In the genomic region with DNA sequence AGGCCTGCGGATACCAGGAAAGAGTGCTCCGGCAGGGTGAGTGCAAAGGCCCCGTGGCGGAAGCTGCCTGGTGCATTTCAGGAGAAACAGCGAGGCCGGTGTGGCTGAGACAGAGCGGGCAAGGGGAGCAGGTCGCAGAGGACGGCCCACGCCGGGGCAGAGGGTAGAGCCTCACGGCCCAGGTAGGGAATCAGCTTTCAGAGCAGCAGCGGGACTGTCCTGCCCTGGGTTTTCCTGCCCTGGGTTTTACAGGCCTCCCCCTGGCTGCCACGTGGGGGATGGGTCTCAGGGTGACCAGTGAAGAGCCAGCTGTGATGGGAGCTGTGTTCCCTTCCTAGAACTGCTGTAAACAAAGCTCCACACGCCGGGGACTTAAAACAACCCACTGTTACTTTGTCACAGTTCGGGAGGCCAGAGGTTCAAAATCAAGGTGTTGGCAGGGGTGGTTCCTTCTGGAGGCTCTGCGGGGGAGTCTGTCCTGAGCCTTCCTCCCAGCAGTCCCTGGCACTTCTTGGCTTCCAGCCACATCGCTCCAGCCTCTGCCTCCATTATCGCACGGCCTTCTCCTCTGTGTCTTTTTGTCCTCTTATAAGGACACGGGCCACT, we compare ENCODE assay signal across 14 cellular contexts. TPM values are rescaled to one million over a fixed set of nuclear protein-coding genes. Genes with fewer than 3 reads are reported as not detected.
DNase-seq lines count a peak whose midpoint lies in the region; ATAC-seq and TF ChIP-seq lines count a peak whose summit lies in the region.
"Had no signal": no experiment of that assay in that cellular context is flagged by ENCODE, and none has a peak within 500 bp of the region (broad histone marks: within the 10 kb centered on the region; RNA-seq: fewer than 3 reads in every experiment).

No MANE protein-coding gene starts in this region.

- no peak overlapping the region for H3K27ac Mint-ChIP-seq in activated naive CD4-positive, alpha-beta T cell treated with anti-CD3 and anti-CD28 coated beads, Interleukin-2, amount 10 ng/mL, durations not matched to agents 7 days and 5 days
- H3K27ac Mint-ChIP-seq: IgD-negative memory B cell had no signal

- ATAC-seq in lower lobe of right lung, result no peak

- no peaks in the 10 kb centered on the region for H3K27me3 Mint-ChIP-seq in activated naive CD4-positive, alpha-beta T cell treated with anti-CD3 and anti-CD28 coated beads, Interleukin-2, amount 10 ng/mL, durations not matched to agents 7 days and 5 days
- H3K27me3 Mint-ChIP-seq: B cell, IgD-negative memory B cell had no signal

- TF ChIP-seq POLR2A in prostate gland (IDR thresholded peaks at IDR 0.05), result no peak

- TF ChIP-seq CTCF in WERI-Rb-1 (IDR thresholded peaks at IDR 0.05; ENCODE audit: low read depth, low read length) (peak; percentile 19; the same call in 1 of the 2 replicates), right atrium auricular region (IDR thresholded peaks at IDR 0.05) (peak in 1 of 2 donors; percentile 32), prostate gland (IDR thresholded peaks at IDR 0.05) (peak in 1 of 4 experiments; percentile 4), lower lobe of right lung (IDR thresholded peaks at IDR 0.05) (no peak)

- intact Hi-C loops in prostate gland (cut with DNase I), result no loop called here
- intact Hi-C loops in lower lobe of right lung (cut with DNase I), result no loop called here

- H3K4me3 ChIP-seq in BLaER1 treated with 17β-estradiol and CSF1 and Interleukin-3, amounts not matched to agents 10 nM and 100 nM, result no peak overlapping the region
- H3K4me3 ChIP-seq in WERI-Rb-1 (ENCODE audit: low read depth, low read length), result no peak overlapping the region
- no peak overlapping the region for H3K4me3 ChIP-seq in right atrium auricular region
- no peak overlapping the region for H3K4me3 ChIP-seq in prostate gland
- no peak overlapping the region for H3K4me3 ChIP-seq in lower lobe of right lung
- H3K4me3 ChIP-seq: breast epithelium had no signal

- WGBS in prostate gland, result 61% methylated on average over 22 of the region's 22 CpGs

- peaks cover 0 to 31% (median 5%) of the 10 kb centered on the region in 11 experiments; a peak in 10 of 22 replicates for H3K36me3 ChIP-seq in BLaER1 treated with 17β-estradiol and CSF1 and Interleukin-3, amounts not matched to agents 10 nM and 100 nM
- peaks cover 29% of the 10 kb centered on the region for H3K36me3 ChIP-seq in WERI-Rb-1
- H3K36me3 ChIP-seq in right atrium auricular region, result no peaks in the 10 kb centered on the region
- H3K36me3 ChIP-seq in prostate gland, result no peaks in the 10 kb centered on the region
- H3K36me3 ChIP-seq in lower lobe of right lung, result no peaks in the 10 kb centered on the region
- H3K36me3 ChIP-seq: breast epithelium had no signal

- H3K9ac ChIP-seq in BLaER1 treated with 17β-estradiol and CSF1 and Interleukin-3, amounts not matched to agents 10 nM and 100 nM, result peak overlapping the region in 9 of 11 experiments; percentile 8 to 63 (median 38); a peak in 12 of 22 replicates

- H3K4me1 ChIP-seq in BLaER1 treated with 17β-estradiol and CSF1 and Interleukin-3, amounts not matched to agents 10 nM and 100 nM, result peaks cover 85 to 95% (median 90%) of the 10 kb centered on the region in 10 experiments
- peaks cover 0 to 82% of the 10 kb centered on the region in 2 donors for H3K4me1 ChIP-seq in right atrium auricular region
- H3K4me1 ChIP-seq in prostate gland (replicated peaks), result peaks cover 24% of the 10 kb centered on the region
- peaks cover 87% of the 10 kb centered on the region for H3K4me1 ChIP-seq in lower lobe of right lung

- DNase-seq in WERI-Rb-1 (no peak), right atrium auricular region (ENCODE audit: low spot score) (no peak), prostate gland (ENCODE audit: low spot score) (no peak), lower lobe of right lung (no peak), NCI-H226 (no peak)
- DNase-seq in activated naive CD4-positive, alpha-beta T cell treated with anti-CD3 and anti-CD28 coated beads, Interleukin-2, amount 10 ng/mL, durations not matched to agents 7 days and 5 days, result no peak
- DNase-seq in stimulated activated CD4-positive, alpha-beta T cell treated with anti-CD3 and anti-CD28 coated beads, Interleukin-12 subunit alpha, Interleukin-12 subunit beta, amount 100 ng/mL, for 4 hours, result no peak
- DNase-seq: activated CD4-positive, alpha-beta T cell treated with anti-CD3 and anti-CD28 coated beads for 1 hour; erythroblast; small intestine had no signal

- H4K20me1 ChIP-seq in BLaER1 treated with 17β-estradiol and CSF1 and Interleukin-3, amounts not matched to agents 10 nM and 100 nM, result peaks cover 99 to 100% (median 99%) of the 10 kb centered on the region in 11 experiments

- no peaks in the 10 kb centered on the region for H3K27me3 ChIP-seq in BLaER1 treated with 17β-estradiol and CSF1 and Interleukin-3, amounts not matched to agents 10 nM and 100 nM
- H3K27me3 ChIP-seq in WERI-Rb-1 (ENCODE audit: insufficient read depth, low read depth, severe bottlenecking), result no peaks in the 10 kb centered on the region
- H3K27me3 ChIP-seq in right atrium auricular region, result no peaks in the 10 kb centered on the region
- H3K27me3 ChIP-seq in prostate gland (replicated peaks; ENCODE audit: insufficient read depth), result no peaks in the 10 kb centered on the region
- no peaks in the 10 kb centered on the region for H3K27me3 ChIP-seq in lower lobe of right lung (ENCODE audit: low read depth)
- H3K27me3 ChIP-seq: breast epithelium had no signal

- peak overlapping the region in 2 of 11 experiments; percentile 34 to 35; a peak in 3 of 22 replicates for H3K27ac ChIP-seq in BLaER1 treated with 17β-estradiol and CSF1 and Interleukin-3, amounts not matched to agents 10 nM and 100 nM
- H3K27ac ChIP-seq in WERI-Rb-1, result peak overlapping the region; percentile 74
- peak overlapping the region; percentile 76 to 82 for H3K27ac ChIP-seq in right atrium auricular region
- peak overlapping the region; percentile 29 to 55 for H3K27ac ChIP-seq in prostate gland
- H3K27ac ChIP-seq in lower lobe of right lung, result no peak overlapping the region

- CTCF ChIA-PET in activated naive CD4-positive, alpha-beta T cell treated with anti-CD3 and anti-CD28 coated beads, Interleukin-2, amount 10 ng/mL, durations not matched to agents 7 days and 5 days (lab: Charles Lee), result no interaction called here

- H3K4me2 ChIP-seq in BLaER1 treated with 17β-estradiol and CSF1 and Interleukin-3, amounts not matched to agents 10 nM and 100 nM, result peak overlapping the region; percentile 34 to 98 (median 84); a peak in 21 of 22 replicates

- H3K36me3 Mint-ChIP-seq in activated naive CD4-positive, alpha-beta T cell treated with anti-CD3 and anti-CD28 coated beads, Interleukin-2, amount 10 ng/mL, durations not matched to agents 7 days and 5 days, result peaks cover 2% of the 10 kb centered on the region

- peaks cover 32% of the 10 kb centered on the region for H3K4me1 Mint-ChIP-seq in activated naive CD4-positive, alpha-beta T cell treated with anti-CD3 and anti-CD28 coated beads, Interleukin-2, amount 10 ng/mL, durations not matched to agents 7 days and 5 days

- H3K9me3 Mint-ChIP-seq in activated naive CD4-positive, alpha-beta T cell treated with anti-CD3 and anti-CD28 coated beads, Interleukin-2, amount 10 ng/mL, durations not matched to agents 7 days and 5 days, result peaks cover 2% of the 10 kb centered on the region
- H3K9me3 Mint-ChIP-seq: IgD-negative memory B cell had no signal

- H3K9me3 ChIP-seq in BLaER1 treated with 17β-estradiol and CSF1 and Interleukin-3, amounts not matched to agents 10 nM and 100 nM (replicated peaks in 1 of 11), result peaks cover 0 to 7% (median 5%) of the 10 kb centered on the region in 11 experiments; a peak in 10 of 22 replicates
- H3K9me3 ChIP-seq in WERI-Rb-1 (ENCODE audit: severe bottlenecking), result peaks cover 10% of the 10 kb centered on the region
- H3K9me3 ChIP-seq in right atrium auricular region, result no peaks in the 10 kb centered on the region
- H3K9me3 ChIP-seq in prostate gland, result no peaks in the 10 kb centered on the region
- H3K9me3 ChIP-seq in lower lobe of right lung, result no peaks in the 10 kb centered on the region
- H3K9me3 ChIP-seq: breast epithelium had no signal

- H3K4me3 Mint-ChIP-seq in activated naive CD4-positive, alpha-beta T cell treated with anti-CD3 and anti-CD28 coated beads, Interleukin-2, amount 10 ng/mL, durations not matched to agents 7 days and 5 days, result no peak overlapping the region
- H3K4me3 Mint-ChIP-seq: B cell, IgD-negative memory B cell had no signal

RNA-seq across cellular contexts. Expression of gene NCOR2, which starts 10.4 kb away (rescaled TPM):
- total RNA-seq in right atrium auricular region, result 100 to 1,000 TPM in 1 of 2 donors, 10 to 100 TPM in 1; 62.9 to 104 TPM
- total RNA-seq in prostate gland, result 100 to 1,000 TPM; 184 to 306 TPM
- 318 TPM for total RNA-seq in lower lobe of right lung
